In the genomic region with DNA sequence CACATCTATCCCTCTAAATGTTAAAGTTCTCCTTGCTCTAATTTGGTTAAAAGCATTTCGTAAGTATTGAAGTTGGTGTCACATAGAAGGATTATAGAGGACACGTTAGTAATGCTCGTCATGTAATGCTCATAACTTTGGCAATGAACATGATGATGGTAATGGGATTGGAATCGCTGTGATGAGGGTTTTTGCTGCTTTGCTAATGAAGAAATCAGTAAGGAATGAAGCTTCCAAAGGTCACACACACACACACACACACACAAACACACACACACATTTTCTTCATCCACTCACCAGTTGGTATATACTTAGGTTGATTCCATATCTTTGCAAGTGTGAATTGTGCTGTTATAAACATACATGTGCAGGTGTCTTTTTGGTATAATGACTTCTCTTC, we compare ENCODE assay signal across 1 cellular context.
TF ChIP-seq lines count a peak whose summit lies in the region.

No MANE protein-coding gene starts in this region.

TF ChIP-seq in H1, 55 proteins besides CTCF, POLR2A, EP300 and RAD21:
- TF ChIP-seq, protein P1, sequence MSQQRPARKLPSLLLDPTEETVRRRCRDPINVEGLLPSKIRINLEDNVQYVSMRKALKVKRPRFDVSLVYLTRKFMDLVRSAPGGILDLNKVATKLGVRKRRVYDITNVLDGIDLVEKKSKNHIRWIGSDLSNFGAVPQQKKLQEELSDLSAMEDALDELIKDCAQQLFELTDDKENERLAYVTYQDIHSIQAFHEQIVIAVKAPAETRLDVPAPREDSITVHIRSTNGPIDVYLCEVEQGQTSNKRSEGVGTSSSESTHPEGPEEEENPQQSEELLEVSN (IDR thresholded peaks at IDR 0.05) = no peak
- TF ChIP-seq KDM1A (IDR thresholded peaks at IDR 0.05; ENCODE audit: borderline replicate concordance, low read length) = no peak
- TF ChIP-seq GABPA (IDR thresholded peaks at IDR 0.05; ENCODE audit: borderline replicate concordance, insufficient read depth, low read length) = no peak
- TF ChIP-seq GTF2F1 (IDR thresholded peaks at IDR 0.05; ENCODE audit: borderline replicate concordance, low read depth, low read length) = no peak
- no peak for TF ChIP-seq MAFK (IDR thresholded peaks at IDR 0.05; ENCODE audit: low read depth, low read length)
- no peak for TF ChIP-seq SP4 (IDR thresholded peaks at IDR 0.05; ENCODE audit: low read length)
